In the genomic region with DNA sequence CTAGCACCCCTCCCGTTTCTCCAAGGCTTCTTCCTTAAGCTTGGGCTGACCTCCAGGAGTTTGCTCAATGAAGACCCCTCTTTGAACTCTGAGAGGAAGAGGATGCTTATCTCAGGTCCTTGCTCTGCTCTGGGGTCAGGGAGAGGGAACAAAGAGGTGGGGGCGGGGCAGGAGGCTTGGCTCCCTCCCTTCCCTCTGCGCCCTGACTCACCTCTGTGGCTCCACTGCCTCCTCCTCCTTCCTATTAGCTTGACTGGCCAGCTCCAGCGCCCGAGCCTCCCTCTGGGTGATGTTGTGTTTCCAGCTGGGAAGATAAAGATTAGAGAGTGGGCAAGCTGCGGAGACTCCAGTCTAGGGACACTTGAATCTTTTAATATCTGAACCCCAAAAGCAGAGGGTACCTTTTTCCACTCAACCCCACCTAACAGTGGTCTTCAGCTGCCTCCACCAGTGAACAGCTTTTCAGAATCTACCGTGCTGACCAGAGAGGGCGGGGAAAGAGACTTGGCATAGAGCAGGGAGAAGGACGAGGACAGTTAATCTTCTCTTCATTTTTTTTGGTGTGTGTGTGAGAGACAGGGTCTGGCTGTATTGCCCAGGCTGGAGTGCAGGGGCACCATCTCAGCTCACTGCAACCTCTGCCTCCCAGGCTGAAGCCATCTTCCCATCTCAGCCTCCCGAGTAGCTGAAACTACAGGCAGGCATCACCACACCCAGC, we compare ENCODE assay signal across 1 cellular context.
TF ChIP-seq lines count a peak whose summit lies in the region.

No MANE protein-coding gene starts in this region.

TF ChIP-seq in HepG2, 621 proteins besides CTCF, POLR2A, EP300 and RAD21 (continued from another document and continues in another):
- TF ChIP-seq AKNA (CRISPR knock-in tag; IDR thresholded peaks at IDR 0.05; ENCODE audit: borderline replicate concordance) = no peak
- peak; percentile 67; the same call in 1 of the 2 replicates for TF ChIP-seq NR2F2 (IDR thresholded peaks at IDR 0.05; ENCODE audit: borderline replicate concordance, low read depth)
- no peak for TF ChIP-seq SMAD1 (CRISPR knock-in tag; IDR thresholded peaks at IDR 0.05; ENCODE audit: borderline replicate concordance, low read depth)
- TF ChIP-seq CBX1 (IDR thresholded peaks at IDR 0.05; ENCODE audit: low read depth) = peak; percentile 57
- peak; percentile 36 for TF ChIP-seq SMC3 (IDR thresholded peaks at IDR 0.05; ENCODE audit: low read length)
- TF ChIP-seq TERF1 (CRISPR knock-in tag; IDR thresholded peaks at IDR 0.05) = no peak
- TF ChIP-seq MED1 (CRISPR knock-in tag; IDR thresholded peaks at IDR 0.05) = peak; percentile 29; the same call in 1 of the 2 replicates
- 0 out of 2 replicates have a peak, but pooled peaks have one; percentile 12 for TF ChIP-seq STAG1 (CRISPR knock-in tag; IDR thresholded peaks at IDR 0.05)
- peak; percentile 53; the same call in 1 of the 2 replicates for TF ChIP-seq MAZ (IDR thresholded peaks at IDR 0.05; ENCODE audit: borderline replicate concordance, low read depth, low read length)
- peak; percentile 59 for TF ChIP-seq MAZ (CRISPR knock-in tag; IDR thresholded peaks at IDR 0.05; ENCODE audit: low read depth)
- TF ChIP-seq JUND (CRISPR knock-in tag; IDR thresholded peaks at IDR 0.05) = no peak
- TF ChIP-seq NFKB2 (CRISPR knock-in tag; IDR thresholded peaks at IDR 0.05; ENCODE audit: borderline replicate concordance) = no peak; the same call in 1 of the 2 replicates
- TF ChIP-seq NCOR1 (IDR thresholded peaks at IDR 0.05; ENCODE audit: borderline replicate concordance, low read length) = no peak
- TF ChIP-seq SAP130 (CRISPR knock-in tag; IDR thresholded peaks at IDR 0.05; ENCODE audit: low read depth) = peak; percentile 76
- TF ChIP-seq DNMT1 (CRISPR knock-in tag; IDR thresholded peaks at IDR 0.05) = no peak
- TF ChIP-seq ZBTB49 (CRISPR knock-in tag; IDR thresholded peaks at IDR 0.05; ENCODE audit: borderline replicate concordance) = no peak
- TF ChIP-seq ZNF644 (CRISPR knock-in tag; IDR thresholded peaks at IDR 0.05; ENCODE audit: low read depth) = peak; percentile 45; the same call in 1 of the 2 replicates
- TF ChIP-seq ETV6 (CRISPR knock-in tag; conservative IDR thresholded peaks at IDR 0.05) = 0 out of 2 replicates have a peak, but pooled peaks have one; percentile 21
- peak; percentile 58; the same call in 1 of the 2 replicates for TF ChIP-seq ZNF574 (CRISPR knock-in tag; IDR thresholded peaks at IDR 0.05)
- TF ChIP-seq ZNF12 (CRISPR knock-in tag; IDR thresholded peaks at IDR 0.05) = 0 out of 2 replicates have a peak, but pooled peaks have one; percentile 9
- 0 out of 2 replicates have a peak, but pooled peaks have one; percentile 25 for TF ChIP-seq ZBTB1 (CRISPR knock-in tag; IDR thresholded peaks at IDR 0.05; ENCODE audit: borderline replicate concordance)
- TF ChIP-seq THAP7 (CRISPR knock-in tag; IDR thresholded peaks at IDR 0.05) = 0 out of 2 replicates have a peak, but pooled peaks have one; percentile 27
- TF ChIP-seq BRD4 (CRISPR knock-in tag; IDR thresholded peaks at IDR 0.05) = peak; percentile 50; the same call in 1 of the 2 replicates
- peak; percentile 40; the same call in 1 of the 2 replicates for TF ChIP-seq NCOA2 (CRISPR knock-in tag; IDR thresholded peaks at IDR 0.05)
- peak; percentile 38; the same call in 1 of the 2 replicates for TF ChIP-seq MYC (CRISPR knock-in tag; IDR thresholded peaks at IDR 0.05; ENCODE audit: borderline replicate concordance)
- peak; percentile 87 for TF ChIP-seq FOSL2 (CRISPR knock-in tag; IDR thresholded peaks at IDR 0.05)
- 0 out of 2 replicates have a peak, but pooled peaks have one; percentile 22 for TF ChIP-seq SALL1 (CRISPR knock-in tag; IDR thresholded peaks at IDR 0.05)
- no peak for TF ChIP-seq NFYC (CRISPR knock-in tag; IDR thresholded peaks at IDR 0.05)
- peak; percentile 62; the same call in 1 of the 2 replicates for TF ChIP-seq CHD2 (IDR thresholded peaks at IDR 0.05; ENCODE audit: low read depth, low read length)
- peak; percentile 46 for TF ChIP-seq TAF1 (CRISPR knock-in tag; IDR thresholded peaks at IDR 0.05)
- TF ChIP-seq ATF7-NPFF (CRISPR knock-in tag; IDR thresholded peaks at IDR 0.05; ENCODE audit: low read depth) = no peak
- TF ChIP-seq PATZ1 (CRISPR knock-in tag; IDR thresholded peaks at IDR 0.05) = peak; percentile 64; the same call in 1 of the 2 replicates
- TF ChIP-seq SOX5 (CRISPR knock-in tag; IDR thresholded peaks at IDR 0.05; ENCODE audit: borderline replicate concordance) = peak; percentile 12; the same call in 1 of the 2 replicates
- TF ChIP-seq, protein P1, sequence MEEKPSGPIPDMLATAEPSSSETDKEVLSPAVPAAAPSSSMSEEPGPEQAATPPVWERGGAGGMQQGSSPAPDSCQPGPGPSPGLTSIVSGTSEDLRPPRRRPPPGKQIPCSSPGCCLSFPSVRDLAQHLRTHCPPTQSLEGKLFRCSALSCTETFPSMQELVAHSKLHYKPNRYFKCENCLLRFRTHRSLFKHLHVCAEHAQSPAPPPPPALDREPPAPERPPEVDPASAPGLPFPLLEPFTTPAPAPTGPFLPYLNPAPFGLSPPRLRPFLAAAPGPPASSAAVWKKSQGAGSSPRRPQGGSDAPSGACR (CRISPR knock-in tag; IDR thresholded peaks at IDR 0.05) = 0 out of 2 replicates have a peak, but pooled peaks have one; percentile 22
- TF ChIP-seq DRAP1 (CRISPR knock-in tag; IDR thresholded peaks at IDR 0.05) = peak; percentile 43; the same call in 1 of the 2 replicates
- peak in 1 of 2 experiments; percentile 42; a peak in 1 of 4 replicates for TF ChIP-seq NR2F1 (CRISPR knock-in tag; IDR thresholded peaks at IDR 0.05)
- TF ChIP-seq ZNF710 (CRISPR knock-in tag; IDR thresholded peaks at IDR 0.05; ENCODE audit: borderline replicate concordance) = peak; percentile 19; the same call in 1 of the 2 replicates
- TF ChIP-seq ZNF674 (CRISPR knock-in tag; IDR thresholded peaks at IDR 0.05; ENCODE audit: low read depth) = no peak
- TF ChIP-seq MTA1 (CRISPR knock-in tag; IDR thresholded peaks at IDR 0.05; ENCODE audit: borderline replicate concordance) = 0 out of 2 replicates have a peak, but pooled peaks have one; percentile 68
- TF ChIP-seq KLF16 (CRISPR knock-in tag; IDR thresholded peaks at IDR 0.05) = peak in 1 of 2 experiments; percentile 2; a peak in 1 of 4 replicates
